Comparison of ENCODE assay signal across 11 cellular contexts in genomic region chr5:133365326-133365725, GRCh38.
A peak's percentile ranks its signal among the peaks of the same experiment; 100 is the strongest.
DNase-seq lines count a peak whose midpoint lies in the region; ATAC-seq and TF ChIP-seq lines count a peak whose summit lies in the region.
"Had no signal": no experiment of that assay in that cellular context is flagged by ENCODE, and none has a peak within 500 bp of the region (broad histone marks: within the 10 kb centered on the region; RNA-seq: fewer than 3 reads in every experiment).

No MANE protein-coding gene starts in this region.

- no peak overlapping the region for H3K4me3 ChIP-seq in OCI-LY7 (ENCODE audit: low read depth, low read length, poor library complexity, severe bottlenecking)
- no peak overlapping the region for H3K4me3 ChIP-seq in fibroblast of mammary gland (ENCODE audit: control insufficient read depth, low read depth, low read length)
- no peak overlapping the region for H3K4me3 ChIP-seq in ascending aorta

- POLR2A ChIA-PET in activated CD8-positive, alpha-beta T cell treated with anti-CD3 and anti-CD28 coated beads for 36 hours (lab: Charles Lee): interaction anchor here (0.7 kb wide), 1 partner anchor 149 kb away, joined by 3 read pairs; no protein-coding TSS in a partner anchor
- POLR2A ChIA-PET in activated CD8-positive, alpha-beta T cell treated with anti-CD3 and anti-CD28 coated beads, Interleukin-2, amount 10 ng/mL, durations not matched to agents 7 days and 5 days (lab: Charles Lee): no interaction called here
- POLR2A ChIA-PET in OCI-LY7 (lab: Charles Lee): no interaction called here

- no peaks in the 10 kb centered on the region for H3K9me3 Mint-ChIP-seq in activated CD8-positive, alpha-beta T cell treated with anti-CD3 and anti-CD28 coated beads for 36 hours
- no peaks in the 10 kb centered on the region for H3K9me3 Mint-ChIP-seq in activated CD8-positive, alpha-beta T cell treated with anti-CD3 and anti-CD28 coated beads, Interleukin-2, amount 10 ng/mL, durations not matched to agents 7 days and 5 days (ENCODE audit: insufficient read depth)
- H3K9me3 Mint-ChIP-seq: activated CD4-positive, alpha-beta memory T cell treated with anti-CD3 and anti-CD28 coated beads, Interleukin-2, amount 10 ng/mL, durations not matched to agents 7 days and 5 days had no signal

- H3K4me3 Mint-ChIP-seq in activated CD8-positive, alpha-beta T cell treated with anti-CD3 and anti-CD28 coated beads for 36 hours: no peak overlapping the region
- no peak overlapping the region for H3K4me3 Mint-ChIP-seq in activated CD8-positive, alpha-beta T cell treated with anti-CD3 and anti-CD28 coated beads, Interleukin-2, amount 10 ng/mL, durations not matched to agents 7 days and 5 days
- H3K4me3 Mint-ChIP-seq: activated CD4-positive, alpha-beta memory T cell treated with anti-CD3 and anti-CD28 coated beads, Interleukin-2, amount 10 ng/mL, durations not matched to agents 7 days and 5 days had no signal

- no peak overlapping the region for H3K4me2 ChIP-seq in OCI-LY7 (ENCODE audit: low read length)

- CTCF ChIA-PET in activated CD8-positive, alpha-beta T cell treated with anti-CD3 and anti-CD28 coated beads for 36 hours (lab: Charles Lee): interaction anchor here (0.7 to 3.9 kb wide), 10 partner anchors 8 to 93 kb away, joined by 3 to 13 read pairs (median 4); no protein-coding TSS in a partner anchor
- CTCF ChIA-PET in activated CD8-positive, alpha-beta T cell treated with anti-CD3 and anti-CD28 coated beads, Interleukin-2, amount 10 ng/mL, durations not matched to agents 7 days and 5 days (lab: Charles Lee): no interaction called here
- CTCF ChIA-PET in OCI-LY7 (lab: Charles Lee; ENCODE audit: unreplicated experiment): no interaction called here

- H3K27me3 Mint-ChIP-seq in activated CD8-positive, alpha-beta T cell treated with anti-CD3 and anti-CD28 coated beads for 36 hours: peaks cover 2% of the 10 kb centered on the region
- H3K27me3 Mint-ChIP-seq in activated CD8-positive, alpha-beta T cell treated with anti-CD3 and anti-CD28 coated beads, Interleukin-2, amount 10 ng/mL, durations not matched to agents 7 days and 5 days (ENCODE audit: low read depth): peaks cover 6% of the 10 kb centered on the region

- TF ChIP-seq CTCF in activated CD8-positive, alpha-beta T cell treated with anti-CD3 and anti-CD28 coated beads for 36 hours (IDR thresholded peaks at IDR 0.05): peak; percentile 71
- TF ChIP-seq CTCF in OCI-LY7 (conservative IDR thresholded peaks at IDR 0.05; ENCODE audit: low read length) (peak; percentile 61), fibroblast of mammary gland (conservative IDR thresholded peaks at IDR 0.05; ENCODE audit: control insufficient read depth, insufficient read depth, low read depth, low read length) (peak; percentile 29), ascending aorta (IDR thresholded peaks at IDR 0.05) (no peak)

- no TSS peak for BruUV-seq in OCI-LY7 (replicated peaks; lab: Mats Ljungman, UMichigan)

- intact Hi-C loops in activated CD8-positive, alpha-beta T cell treated with anti-CD3 and anti-CD28 coated beads for 36 hours (cut with micrococcal nuclease): loop anchor here (5.0 kb wide), 1 partner anchor 92 kb away; no protein-coding TSS in a partner anchor
- intact Hi-C loops in OCI-LY7 (cut with micrococcal nuclease; ENCODE audit: unreplicated experiment): no loop called here
- intact Hi-C loops in ascending aorta (cut with DNase I): no loop called here

- no peaks in the 10 kb centered on the region for H3K27me3 ChIP-seq in ascending aorta

- no peaks in the 10 kb centered on the region for H3K9me2 ChIP-seq in OCI-LY7 (ENCODE audit: insufficient read depth, low read length)

- no peaks in the 10 kb centered on the region for H3K79me2 ChIP-seq in OCI-LY7 (ENCODE audit: insufficient read depth, low read depth, low read length)

- no peaks in the 10 kb centered on the region for H3K36me3 ChIP-seq in OCI-LY7 (ENCODE audit: insufficient read depth, low read length)
- H3K36me3 ChIP-seq in ascending aorta: no peaks in the 10 kb centered on the region

- no peaks in the 10 kb centered on the region for H4K20me1 ChIP-seq in OCI-LY7 (ENCODE audit: insufficient read depth, low read length)

- H2AFZ ChIP-seq in OCI-LY7 (ENCODE audit: low read length): no peak overlapping the region

- no peak overlapping the region for H3K27ac Mint-ChIP-seq in activated CD8-positive, alpha-beta T cell treated with anti-CD3 and anti-CD28 coated beads for 36 hours
- no peak overlapping the region for H3K27ac Mint-ChIP-seq in activated CD8-positive, alpha-beta T cell treated with anti-CD3 and anti-CD28 coated beads, Interleukin-2, amount 10 ng/mL, durations not matched to agents 7 days and 5 days
- H3K27ac Mint-ChIP-seq: activated CD4-positive, alpha-beta memory T cell treated with anti-CD3 and anti-CD28 coated beads, Interleukin-2, amount 10 ng/mL, durations not matched to agents 7 days and 5 days had no signal

- DNase-seq in activated CD8-positive, alpha-beta T cell treated with anti-CD3 and anti-CD28 coated beads for 36 hours: peak; percentile 57
- DNase-seq in activated CD8-positive, alpha-beta T cell treated with anti-CD3 and anti-CD28 coated beads, Interleukin-2, amount 10 ng/mL, durations not matched to agents 7 days and 5 days: no peak
- DNase-seq in OCI-LY7 (ENCODE audit: low spot score) (no peak), fibroblast of mammary gland (ENCODE audit: low read depth) (no peak), ascending aorta (ENCODE audit: low spot score in 2 of 2) (no peak), middle frontal gyrus (ENCODE audit: extremely low spot score, low spot score) (no peak)
- peak; percentile 47 for DNase-seq in stimulated activated CD8-positive, alpha-beta memory T cell treated with anti-CD3 and anti-CD28 coated beads, Interleukin-4, amount 100 ng/mL, for 48 hours
- DNase-seq in activated naive CD4-positive, alpha-beta T cell treated with Interleukin-2 at 50 U/mL for 16 hours: no peak
- DNase-seq: activated CD4-positive, alpha-beta memory T cell treated with anti-CD3 and anti-CD28 coated beads, Interleukin-2, amount 10 ng/mL, durations not matched to agents 7 days and 5 days; AML-193; NCI-H1694 had no signal

- H3K27ac ChIP-seq in OCI-LY7 (ENCODE audit: low read depth, low read length, poor library complexity, severe bottlenecking): no peak overlapping the region
- no peak overlapping the region for H3K27ac ChIP-seq in ascending aorta

- H3K4me1 Mint-ChIP-seq in activated CD8-positive, alpha-beta T cell treated with anti-CD3 and anti-CD28 coated beads for 36 hours (ENCODE audit: low read depth): no peaks in the 10 kb centered on the region
- H3K4me1 Mint-ChIP-seq in activated CD8-positive, alpha-beta T cell treated with anti-CD3 and anti-CD28 coated beads, Interleukin-2, amount 10 ng/mL, durations not matched to agents 7 days and 5 days (ENCODE audit: low read depth): no peaks in the 10 kb centered on the region
- H3K4me1 Mint-ChIP-seq: activated CD4-positive, alpha-beta memory T cell treated with anti-CD3 and anti-CD28 coated beads, Interleukin-2, amount 10 ng/mL, durations not matched to agents 7 days and 5 days had no signal

- H3K9me3 ChIP-seq in OCI-LY7 (ENCODE audit: low read length) (no peaks in the 10 kb centered on the region), ascending aorta (no peaks in the 10 kb centered on the region)

- no peaks in the 10 kb centered on the region for H3K36me3 Mint-ChIP-seq in activated CD8-positive, alpha-beta T cell treated with anti-CD3 and anti-CD28 coated beads for 36 hours (ENCODE audit: low read depth)
- H3K36me3 Mint-ChIP-seq in activated CD8-positive, alpha-beta T cell treated with anti-CD3 and anti-CD28 coated beads, Interleukin-2, amount 10 ng/mL, durations not matched to agents 7 days and 5 days (ENCODE audit: low read depth): no peaks in the 10 kb centered on the region

- no peak for ATAC-seq in activated CD8-positive, alpha-beta T cell treated with anti-CD3 and anti-CD28 coated beads for 36 hours
- ATAC-seq in activated CD8-positive, alpha-beta T cell treated with anti-CD3 and anti-CD28 coated beads, Interleukin-2, amount 10 ng/mL, durations not matched to agents 7 days and 5 days: no peak

- no peaks in the 10 kb centered on the region for H3K4me1 ChIP-seq in OCI-LY7 (ENCODE audit: insufficient read depth, low read length, poor library complexity, severe bottlenecking)
- H3K4me1 ChIP-seq in ascending aorta: no peaks in the 10 kb centered on the region

Comparison
In these comparisons a context has a peak if more than half of its experiments do, and no peak if none do; other contexts are left out.
1. DNase-seq: peak in activated CD8-positive, alpha-beta T cell treated with anti-CD3 and anti-CD28 coated beads for 36 hours (single experiment) and stimulated activated CD8-positive, alpha-beta memory T cell treated with anti-CD3 and anti-CD28 coated beads, Interleukin-4, amount 100 ng/mL, for 48 hours (single experiment); none in activated CD8-positive, alpha-beta T cell treated with anti-CD3 and anti-CD28 coated beads, Interleukin-2, amount 10 ng/mL, durations not matched to agents 7 days and 5 days (single experiment), OCI-LY7 (single experiment), fibroblast of mammary gland (single experiment), ascending aorta (0 of 2), activated naive CD4-positive, alpha-beta T cell treated with Interleukin-2 at 50 U/mL for 16 hours (single experiment) and middle frontal gyrus (single experiment).
2. CTCF ChIP-seq: peak in activated CD8-positive, alpha-beta T cell treated with anti-CD3 and anti-CD28 coated beads for 36 hours (single experiment), OCI-LY7 (single experiment) and fibroblast of mammary gland (single experiment); none in ascending aorta (0 of 3).